Comparison of ENCODE assay signal across 8 cellular contexts in the genomic region with DNA sequence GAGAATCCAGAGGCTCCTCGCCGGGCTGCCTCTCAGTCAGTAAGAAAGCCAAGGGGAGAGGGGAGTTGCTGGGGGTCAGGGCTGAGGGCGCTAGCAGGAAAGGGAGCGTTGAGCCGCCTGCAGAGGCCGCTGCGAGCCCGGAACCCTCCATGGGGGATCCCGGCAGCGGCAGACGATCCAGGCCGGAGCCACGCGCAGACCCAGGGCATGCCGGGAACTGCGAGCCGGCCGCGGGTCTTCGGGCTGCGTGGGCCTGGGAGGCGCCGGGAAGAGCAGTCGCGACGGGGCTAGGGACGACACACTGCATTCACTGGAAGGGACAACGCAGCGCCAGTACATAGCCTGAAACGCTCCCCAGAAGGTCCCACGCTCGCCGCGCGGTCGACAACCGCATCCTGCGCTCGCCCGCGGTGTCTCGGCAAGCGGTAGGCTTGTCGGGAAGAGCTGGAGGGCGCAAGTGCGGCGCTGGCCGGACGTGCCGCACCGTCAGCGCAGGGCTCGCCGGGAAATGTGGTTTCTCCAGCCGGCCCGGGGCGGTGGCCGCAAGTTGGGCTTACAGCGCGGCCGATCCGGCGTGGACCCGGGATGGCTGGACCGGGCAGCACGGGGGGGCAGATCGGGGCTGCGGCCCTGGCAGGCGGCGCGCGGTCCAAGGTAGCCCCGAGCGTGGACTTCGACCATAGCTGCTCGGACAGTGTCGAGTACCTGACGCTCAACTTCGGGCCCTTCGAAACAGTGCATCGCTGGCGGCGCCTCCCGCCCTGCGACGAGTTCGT. TPM values are rescaled to one million over a fixed set of nuclear protein-coding genes. Genes with fewer than 3 reads are reported as not detected.
DNase-seq lines count a peak whose midpoint lies in the region; ATAC-seq and TF ChIP-seq lines count a peak whose summit lies in the region.

A gene (plus strand): TSS at position 511 of the 776 bp plus-strand sequence. CDS start 75 bp downstream, at position 586.

- H3K4me1 Mint-ChIP-seq in type B pancreatic cell (ENCODE audit: unreplicated experiment), result peaks cover 18% of the 10 kb centered on the region

- H3K27me3 Mint-ChIP-seq in type B pancreatic cell, result peaks cover 3% of the 10 kb centered on the region

- peaks cover 10% of the 10 kb centered on the region for H3K36me3 Mint-ChIP-seq in type B pancreatic cell

- DNase-seq in GM04503 (ENCODE audit: low read depth) (peak; percentile 37), GOT3 (lab: John Stamatoyannopoulos, UW) (peak; percentile 63), LNCaP clone FGC (ENCODE audit: low read depth) (no peak), SW 1271 (lab: John Stamatoyannopoulos, UW) (peak; percentile 55 to 68), Right ventricle myocardium inferior (ENCODE audit: missing footprints) (peak; percentile 94), type B pancreatic cell (ENCODE audit: extremely low spot score, unreplicated experiment) (peak; percentile 85)
- DNase-seq in activated naive CD8-positive, alpha-beta T cell treated with anti-CD3 and anti-CD28 coated beads, Interleukin-2, amount 50 U/mL, for 16 hours (ENCODE audit: low read depth, low spot score), result peak; percentile 41

- TF ChIP-seq CTCF in LNCaP clone FGC (IDR thresholded peaks at IDR 0.05; ENCODE audit: control insufficient read depth, extremely low read depth, insufficient read depth) (peak; percentile 59), parathyroid adenoma (IDR thresholded peaks at IDR 0.05) (peak; percentile 35), type B pancreatic cell (conservative IDR thresholded peaks at IDR 0.05) (peak; percentile 57)

- H3K36me3 ChIP-seq in parathyroid adenoma (ENCODE audit: control insufficient read depth, insufficient read depth, low read length), result no peaks in the 10 kb centered on the region

- ATAC-seq in Right ventricle myocardium inferior, result peak; percentile 94

- intact Hi-C loops in Right ventricle myocardium inferior (cut with DNase I), result loop anchor here (1.0 kb wide), 1 partner anchor 19 kb away; no protein-coding TSS in a partner anchor

- no peak within 1 kb of the TSS for H3K9ac ChIP-seq in parathyroid adenoma

- H3K4me1 ChIP-seq in parathyroid adenoma, result peaks cover 6% of the 10 kb centered on the region

- H3K27me3 ChIP-seq in parathyroid adenoma (ENCODE audit: control insufficient read depth, insufficient read depth, low read length), result no peaks in the 10 kb centered on the region

- peak within 1 kb of the TSS; percentile 65 for H3K27ac ChIP-seq in parathyroid adenoma

- peak within 1 kb of the TSS; percentile 99 for H3K4me3 Mint-ChIP-seq in type B pancreatic cell

- peak within 1 kb of the TSS; percentile 91 for H3K4me3 ChIP-seq in LNCaP clone FGC (ENCODE audit: low read depth, low read length)
- peak within 1 kb of the TSS; percentile 95 for H3K4me3 ChIP-seq in parathyroid adenoma (ENCODE audit: low read depth, low read length)

- H3K27ac Mint-ChIP-seq in type B pancreatic cell, result peak within 1 kb of the TSS; percentile 82

- no peaks in the 10 kb centered on the region for H3K9me3 Mint-ChIP-seq in type B pancreatic cell

- H3K79me2 ChIP-seq in parathyroid adenoma, result peaks cover 4% of the 10 kb centered on the region

- H3K9me3 ChIP-seq in parathyroid adenoma (ENCODE audit: control insufficient read depth, low read length), result no peaks in the 10 kb centered on the region

- H3K4me2 ChIP-seq in parathyroid adenoma (ENCODE audit: low read length), result peak within 1 kb of the TSS; percentile 100

- H2AFZ ChIP-seq in parathyroid adenoma, result peak within 1 kb of the TSS; percentile 82

RNA-seq across cellular contexts. Expression of the gene that starts here (rescaled TPM):
- 24.3 TPM for total RNA-seq in Right ventricle myocardium inferior
- total RNA-seq in type B pancreatic cell (ENCODE audit: low replicate concordance), result 60.3 and 102 TPM in 2 replicates
